Comparison of ENCODE assay signal across 1 cellular context in the genomic region with DNA sequence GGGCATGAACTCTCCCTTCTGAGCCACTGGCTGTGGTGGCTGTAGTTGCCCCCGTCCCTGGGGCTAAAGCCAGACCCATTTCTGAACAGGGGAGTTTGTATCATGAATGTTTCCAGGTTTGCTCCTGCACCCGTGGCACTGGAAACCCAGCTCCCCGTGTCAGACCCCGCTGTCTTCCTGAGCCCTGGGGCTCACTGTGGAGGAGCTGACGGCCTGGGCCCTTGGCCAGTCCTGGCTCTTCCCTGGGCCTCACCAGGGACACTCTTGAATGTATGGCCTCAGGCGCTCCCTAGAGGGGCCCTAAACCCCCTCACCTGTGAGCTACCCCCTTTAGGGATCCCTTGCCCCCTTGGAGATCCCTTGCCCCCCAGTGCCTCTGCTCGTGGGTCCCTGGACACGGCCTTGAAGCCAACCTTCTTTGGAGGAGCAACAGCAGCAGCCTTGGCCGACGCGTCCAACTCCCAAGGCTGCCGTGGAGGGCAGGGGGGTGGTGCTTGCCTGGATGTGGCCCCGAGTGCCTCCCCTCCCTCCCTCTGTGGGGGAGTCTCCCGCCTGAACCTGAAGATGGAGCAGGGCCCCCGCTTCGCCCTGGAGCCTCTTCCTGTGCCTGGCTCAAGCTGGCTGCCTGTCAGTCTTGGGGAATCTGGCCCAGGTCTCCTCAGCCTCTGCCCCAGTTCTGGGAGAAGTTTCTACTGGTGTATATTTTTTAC.
A peak's percentile ranks its signal among the peaks of the same experiment; 100 is the strongest.
TF ChIP-seq lines count a peak whose summit lies in the region.

No MANE protein-coding gene starts in this region.

TF ChIP-seq in K562, 482 proteins besides CTCF, POLR2A, EP300 and RAD21:
- TF ChIP-seq, protein P1, sequence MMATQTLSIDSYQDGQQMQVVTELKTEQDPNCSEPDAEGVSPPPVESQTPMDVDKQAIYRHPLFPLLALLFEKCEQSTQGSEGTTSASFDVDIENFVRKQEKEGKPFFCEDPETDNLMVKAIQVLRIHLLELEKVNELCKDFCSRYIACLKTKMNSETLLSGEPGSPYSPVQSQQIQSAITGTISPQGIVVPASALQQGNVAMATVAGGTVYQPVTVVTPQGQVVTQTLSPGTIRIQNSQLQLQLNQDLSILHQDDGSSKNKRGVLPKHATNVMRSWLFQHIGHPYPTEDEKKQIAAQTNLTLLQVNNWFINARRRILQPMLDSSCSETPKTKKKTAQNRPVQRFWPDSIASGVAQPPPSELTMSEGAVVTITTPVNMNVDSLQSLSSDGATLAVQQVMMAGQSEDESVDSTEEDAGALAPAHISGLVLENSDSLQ (IDR thresholded peaks at IDR 0.05): 0 out of 2 replicates have a peak, but pooled peaks have one; percentile 13
- no peak for TF ChIP-seq USF2 (CRISPR knock-in tag; IDR thresholded peaks at IDR 0.05)
- 0 out of 2 replicates have a peak, but pooled peaks have one; percentile 32 for TF ChIP-seq POLR2G (IDR thresholded peaks at IDR 0.05; ENCODE audit: low read depth, low read length)
